10 cellular contexts compared by ENCODE assay signal in the genomic region with DNA sequence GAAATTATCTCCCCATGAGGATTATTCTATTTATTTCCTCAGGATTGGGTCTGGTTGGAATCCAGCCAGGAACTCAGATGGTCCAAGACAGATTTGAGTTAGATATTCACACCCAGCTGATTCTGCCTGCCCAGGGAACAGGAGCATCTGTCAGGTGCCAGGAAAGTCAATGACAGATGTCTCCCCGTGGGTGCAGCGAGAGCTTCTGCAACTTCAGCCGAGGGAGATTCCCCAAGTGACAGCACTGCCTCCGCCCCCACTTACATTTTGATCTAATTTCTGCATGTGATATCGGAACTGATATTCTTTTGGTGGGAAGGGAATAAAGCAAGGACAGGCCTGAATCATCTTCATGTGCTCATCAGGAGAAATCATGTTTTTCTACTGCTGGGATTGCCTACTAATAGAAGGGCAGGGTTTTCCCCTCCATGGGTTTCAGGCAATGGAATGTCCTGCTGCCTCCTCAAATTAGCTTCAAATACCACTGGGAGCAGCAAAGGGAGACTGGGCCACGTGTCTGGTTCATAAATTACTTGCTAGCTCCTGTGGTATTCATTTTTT. TPM values are rescaled to one million over a fixed set of nuclear protein-coding genes. Genes with fewer than 3 reads are reported as not detected.
DNase-seq lines count a peak whose midpoint lies in the region; ATAC-seq and TF ChIP-seq lines count a peak whose summit lies in the region.
"Had no signal": no experiment of that assay in that cellular context is flagged by ENCODE, and none has a peak within 500 bp of the region (broad histone marks: within the 10 kb centered on the region; RNA-seq: fewer than 3 reads in every experiment).

No MANE protein-coding gene starts in this region.

- H3K36me3 ChIP-seq in upper lobe of right lung = no peaks in the 10 kb centered on the region

- peaks cover 9% of the 10 kb centered on the region for H3K4me1 ChIP-seq in upper lobe of right lung

- H3K27ac ChIP-seq in upper lobe of right lung = no peak overlapping the region
- H3K27ac ChIP-seq: 22Rv1 had no signal

- TF ChIP-seq CTCF in upper lobe of right lung (IDR thresholded peaks at IDR 0.05) = no peak

- no peaks in the 10 kb centered on the region for H3K9me3 ChIP-seq in upper lobe of right lung

- no peaks in the 10 kb centered on the region for H3K27me3 ChIP-seq in upper lobe of right lung

- intact Hi-C loops in upper lobe of right lung (cut with DNase I) = no loop called here

- no peak overlapping the region for H3K4me3 ChIP-seq in upper lobe of right lung

- peak; percentile 45 for ATAC-seq in upper lobe of right lung
- ATAC-seq in HG03354 (IDR thresholded peaks at IDR 0.05; ENCODE audit: poor library complexity, severe bottlenecking, unreplicated experiment) = no peak
- no peak for ATAC-seq in HG02973 (IDR thresholded peaks at IDR 0.05; ENCODE audit: unreplicated experiment)
- no peak for ATAC-seq in HG03045 (IDR thresholded peaks at IDR 0.05; ENCODE audit: unreplicated experiment)

- DNase-seq in NCI-H2227 (lab: John Stamatoyannopoulos, UW; ENCODE audit: unreplicated experiment) (peak; percentile 52), NCI-H2227 treated with DMSO at 0.1 percent for 48 hours (lab: John Stamatoyannopoulos, UW) (no peak), amygdala (lab: John Stamatoyannopoulos, UW) (peak in 35 of 56 donors; percentile 1 to 77 (median 8)), inferior parietal cortex (ENCODE audit: extremely low spot score) (peak; percentile 32), upper lobe of right lung (no peak)
- DNase-seq: effector CD4-positive, alpha-beta T cell had no signal

RNA-seq across cellular contexts. Expression of gene DHX8, which starts 15.7 kb away (rescaled TPM):
- total RNA-seq in upper lobe of right lung = 50.8 TPM

Comparison
In these comparisons a context has a peak if more than half of its experiments do, and no peak if none do; other contexts are left out.
1. DNase-seq: peak in NCI-H2227 (single experiment), amygdala (35 of 56) and inferior parietal cortex (single experiment); none in NCI-H2227 treated with DMSO at 0.1 percent for 48 hours (single experiment) and upper lobe of right lung (single experiment).